ENCODE assay signal across 1 cellular context in genomic region chr3:134807189-134807588, GRCh38.
TF ChIP-seq lines count a peak whose summit lies in the region.

No MANE protein-coding gene starts in this region.

TF ChIP-seq in GM12878, 131 proteins besides CTCF, POLR2A, EP300 and RAD21 (continued from another document):
- 0 out of 2 replicates have a peak, but pooled peaks have one; percentile 52 for TF ChIP-seq ZBTB33 (IDR thresholded peaks at IDR 0.05)
- TF ChIP-seq MLLT1 (IDR thresholded peaks at IDR 0.05) = 0 out of 2 replicates have a peak, but pooled peaks have one; percentile 43
- peak; percentile 28 for TF ChIP-seq USF1 (IDR thresholded peaks at IDR 0.05; ENCODE audit: borderline replicate concordance, extremely low read length, insufficient read depth, low read depth, low read length)
- TF ChIP-seq HDAC2 (IDR thresholded peaks at IDR 0.05) = no peak
- no peak for TF ChIP-seq SREBF1 (IDR thresholded peaks at IDR 0.05; ENCODE audit: low read length)
- TF ChIP-seq MTA2 (IDR thresholded peaks at IDR 0.05; ENCODE audit: low read depth) = peak; percentile 26; the same call in 1 of the 2 replicates
- TF ChIP-seq IRF4 (IDR thresholded peaks at IDR 0.05; ENCODE audit: low read depth, low read length) = no peak
- no peak for TF ChIP-seq MAX (IDR thresholded peaks at IDR 0.05; ENCODE audit: low read depth, low read length)
- peak; percentile 26 to 52; a peak in 2 of 4 replicates for TF ChIP-seq IKZF2 (IDR thresholded peaks at IDR 0.05)
- peak; percentile 71 to 87 for TF ChIP-seq BHLHE40 (IDR thresholded peaks at IDR 0.05; ENCODE audit: borderline replicate concordance in 1 of 2, low read depth in 2 of 2, low read length in 1 of 2)
- TF ChIP-seq RAD51 (IDR thresholded peaks at IDR 0.05) = peak; percentile 75
- peak; percentile 38 for TF ChIP-seq RELA (IDR thresholded peaks at IDR 0.05; ENCODE audit: borderline replicate concordance, partially characterized antibody)
- peak; percentile 34; the same call in 1 of the 2 replicates for TF ChIP-seq ATF7 (IDR thresholded peaks at IDR 0.05; ENCODE audit: low read depth)
TF ChIP-seq in GM12878: peak in this region for 9.
